In genomic region chr3:55085231-55085630, GRCh38 we compare ENCODE assay signal across 30 cellular contexts.
"Had no signal": no experiment of that assay in that cellular context is flagged by ENCODE, and none has a peak within 500 bp of the region (broad histone marks: within the 10 kb centered on the region; RNA-seq: fewer than 3 reads in every experiment).

No MANE protein-coding gene starts in this region.

- H3K27me3 Mint-ChIP-seq: activated CD4-positive, alpha-beta memory T cell treated with anti-CD3 and anti-CD28 coated beads, Interleukin-2, amount 10 ng/mL, durations not matched to agents 7 days and 5 days; activated CD8-positive, alpha-beta memory T cell treated with anti-CD3 and anti-CD28 coated beads, Interleukin-2, amount 10 ng/mL, durations not matched to agents 7 days and 5 days; activated naive CD4-positive, alpha-beta T cell treated with anti-CD3 and anti-CD28 coated beads, Interleukin-2, amount 10 ng/mL, durations not matched to agents 7 days and 5 days; activated naive CD8-positive, alpha-beta T cell treated with anti-CD3 and anti-CD28 coated beads, Interleukin-2, amount 50 U/mL, for 24 hours had no signal

- H3K9me3 Mint-ChIP-seq: activated naive CD4-positive, alpha-beta T cell treated with anti-CD3 and anti-CD28 coated beads, Interleukin-2, amount 10 ng/mL, durations not matched to agents 7 days and 5 days had no signal

- H3K4me1 Mint-ChIP-seq: activated CD4-positive, alpha-beta memory T cell treated with anti-CD3 and anti-CD28 coated beads, Interleukin-2, amount 10 ng/mL, durations not matched to agents 7 days and 5 days; activated CD8-positive, alpha-beta memory T cell treated with anti-CD3 and anti-CD28 coated beads, Interleukin-2, amount 10 ng/mL, durations not matched to agents 7 days and 5 days; activated naive CD4-positive, alpha-beta T cell treated with anti-CD3 and anti-CD28 coated beads, Interleukin-2, amount 10 ng/mL, durations not matched to agents 7 days and 5 days; activated naive CD8-positive, alpha-beta T cell treated with anti-CD3 and anti-CD28 coated beads, Interleukin-2, amount 50 U/mL, for 24 hours; brain had no signal

- H3K36me3 Mint-ChIP-seq: activated CD8-positive, alpha-beta memory T cell treated with anti-CD3 and anti-CD28 coated beads, Interleukin-2, amount 10 ng/mL, durations not matched to agents 7 days and 5 days; activated naive CD4-positive, alpha-beta T cell treated with anti-CD3 and anti-CD28 coated beads, Interleukin-2, amount 10 ng/mL, durations not matched to agents 7 days and 5 days; activated naive CD8-positive, alpha-beta T cell; brain had no signal

- H3K27ac Mint-ChIP-seq: activated CD4-positive, alpha-beta memory T cell treated with anti-CD3 and anti-CD28 coated beads, Interleukin-2, amount 10 ng/mL, durations not matched to agents 7 days and 5 days; activated CD8-positive, alpha-beta memory T cell treated with anti-CD3 and anti-CD28 coated beads, Interleukin-2, amount 10 ng/mL, durations not matched to agents 7 days and 5 days; activated naive CD4-positive, alpha-beta T cell treated with anti-CD3 and anti-CD28 coated beads, Interleukin-2, amount 10 ng/mL, durations not matched to agents 7 days and 5 days; activated naive CD8-positive, alpha-beta T cell; activated naive CD8-positive, alpha-beta T cell treated with anti-CD3 and anti-CD28 coated beads, Interleukin-2, amount 50 U/mL, for 24 hours; brain had no signal

- ATAC-seq: activated CD8-positive, alpha-beta memory T cell treated with anti-CD3 and anti-CD28 coated beads, Interleukin-2, amount 10 ng/mL, durations not matched to agents 7 days and 5 days; activated naive CD8-positive, alpha-beta T cell treated with anti-CD3 and anti-CD28 coated beads, Interleukin-2, amount 50 U/mL, for 24 hours had no signal

- H3K4me3 Mint-ChIP-seq: activated CD4-positive, alpha-beta memory T cell treated with anti-CD3 and anti-CD28 coated beads, Interleukin-2, amount 10 ng/mL, durations not matched to agents 7 days and 5 days; activated CD8-positive, alpha-beta memory T cell treated with anti-CD3 and anti-CD28 coated beads, Interleukin-2, amount 10 ng/mL, durations not matched to agents 7 days and 5 days; activated naive CD4-positive, alpha-beta T cell treated with anti-CD3 and anti-CD28 coated beads, Interleukin-2, amount 10 ng/mL, durations not matched to agents 7 days and 5 days; activated naive CD8-positive, alpha-beta T cell; activated naive CD8-positive, alpha-beta T cell treated with anti-CD3 and anti-CD28 coated beads, Interleukin-2, amount 50 U/mL, for 24 hours; brain had no signal

- H3K27ac ChIP-seq: VCaP had no signal

- DNase-seq: activated CD4-positive, alpha-beta memory T cell treated with anti-CD3 and anti-CD28 coated beads, Interleukin-2, amount 10 ng/mL, durations not matched to agents 7 days and 5 days; activated CD4-positive, alpha-beta T cell treated with anti-CD3 and anti-CD28 coated beads for 1 hour; activated CD4-positive, alpha-beta T cell treated with anti-CD3 and anti-CD28 coated beads for 48 hours; activated CD4-positive, CD25-positive, alpha-beta regulatory T cell; activated CD8-positive, alpha-beta memory T cell treated with anti-CD3 and anti-CD28 coated beads for 24 hours; activated CD8-positive, alpha-beta memory T cell treated with anti-CD3 and anti-CD28 coated beads, Interleukin-2, amount 10 ng/mL, durations not matched to agents 7 days and 5 days; activated CD8-positive, alpha-beta memory T cell treated with anti-CD3 and anti-CD28 coated beads, Interleukin-2, amount 50 U/mL, for 48 hours; activated effector memory CD4-positive, alpha-beta T cell treated with Interleukin-2 at 50 U/mL for 16 hours; activated naive CD4-positive, alpha-beta T cell treated with anti-CD3 and anti-CD28 coated beads, Interleukin-2, amount 10 ng/mL, durations not matched to agents 7 days and 5 days; activated naive CD8-positive, alpha-beta T cell treated with anti-CD3 and anti-CD28 coated beads, Interleukin-2, amount 50 U/mL, for 24 hours; activated T-cell treated with anti-CD3 and anti-CD28 coated beads, Interleukin-2, amount 50 U/mL, for 48 hours; anterior cingulate cortex; caudate nucleus; cerebellar nuclear complex; NCI-H1105; NCI-H1417 treated with DMSO at 0.1 percent for 48 hours; NCI-H187 treated with DMSO at 0.1 percent for 48 hours; NCI-H2081; NCI-H2171; NCI-H510A; NCI-H526 treated with DMSO at 0.1 percent for 48 hours; NCI-H774; Right ventricle myocardium superior; SW 1271; T-helper 1 cell; T-helper 2 cell; T-helper 9 cell had no signal
